In the genomic region with DNA sequence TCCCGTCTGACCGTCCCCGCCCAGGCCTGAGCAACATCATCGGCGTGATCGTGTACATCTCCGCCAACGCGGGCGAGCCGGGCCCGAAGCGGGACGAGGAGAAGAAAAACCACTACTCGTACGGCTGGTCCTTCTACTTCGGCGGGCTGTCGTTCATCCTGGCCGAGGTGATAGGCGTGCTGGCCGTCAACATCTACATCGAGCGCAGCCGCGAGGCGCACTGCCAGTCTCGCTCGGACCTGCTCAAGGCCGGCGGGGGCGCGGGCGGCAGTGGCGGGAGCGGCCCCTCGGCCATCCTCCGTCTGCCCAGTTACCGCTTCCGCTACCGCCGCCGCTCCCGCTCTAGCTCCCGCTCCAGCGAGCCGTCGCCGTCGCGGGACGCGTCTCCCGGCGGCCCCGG, we compare ENCODE assay signal across 1 cellular context.
TF ChIP-seq lines count a peak whose summit lies in the region.

No MANE protein-coding gene starts in this region.

TF ChIP-seq in IMR-90, 13 proteins besides CTCF, POLR2A, EP300 and RAD21:
- TF ChIP-seq CEBPB (IDR thresholded peaks at IDR 0.05; ENCODE audit: low read depth, low read length) (no peak), NFE2L2 (IDR thresholded peaks at IDR 0.05; ENCODE audit: low read depth, low read length) (no peak), MAZ (IDR thresholded peaks at IDR 0.05; ENCODE audit: borderline replicate concordance, low read depth, low read length) (no peak), MXI1 (IDR thresholded peaks at IDR 0.05; ENCODE audit: borderline replicate concordance, low read depth, low read length) (no peak), SMC3 (IDR thresholded peaks at IDR 0.05; ENCODE audit: low read depth, low read length) (no peak), RCOR1 (IDR thresholded peaks at IDR 0.05; ENCODE audit: insufficient replicate concordance, low read length) (no peak), FOS (IDR thresholded peaks at IDR 0.05; ENCODE audit: low read depth, low read length) (no peak), CHD1 (IDR thresholded peaks at IDR 0.05; ENCODE audit: low read depth, low read length) (no peak), BHLHE40 (IDR thresholded peaks at IDR 0.05; ENCODE audit: low read depth, low read length) (no peak)
- TF ChIP-seq, protein P1, sequence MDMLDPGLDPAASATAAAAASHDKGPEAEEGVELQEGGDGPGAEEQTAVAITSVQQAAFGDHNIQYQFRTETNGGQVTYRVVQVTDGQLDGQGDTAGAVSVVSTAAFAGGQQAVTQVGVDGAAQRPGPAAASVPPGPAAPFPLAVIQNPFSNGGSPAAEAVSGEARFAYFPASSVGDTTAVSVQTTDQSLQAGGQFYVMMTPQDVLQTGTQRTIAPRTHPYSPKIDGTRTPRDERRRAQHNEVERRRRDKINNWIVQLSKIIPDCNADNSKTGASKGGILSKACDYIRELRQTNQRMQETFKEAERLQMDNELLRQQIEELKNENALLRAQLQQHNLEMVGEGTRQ (IDR thresholded peaks at IDR 0.05; ENCODE audit: low read depth, low read length), result no peak
- TF ChIP-seq, protein P2, sequence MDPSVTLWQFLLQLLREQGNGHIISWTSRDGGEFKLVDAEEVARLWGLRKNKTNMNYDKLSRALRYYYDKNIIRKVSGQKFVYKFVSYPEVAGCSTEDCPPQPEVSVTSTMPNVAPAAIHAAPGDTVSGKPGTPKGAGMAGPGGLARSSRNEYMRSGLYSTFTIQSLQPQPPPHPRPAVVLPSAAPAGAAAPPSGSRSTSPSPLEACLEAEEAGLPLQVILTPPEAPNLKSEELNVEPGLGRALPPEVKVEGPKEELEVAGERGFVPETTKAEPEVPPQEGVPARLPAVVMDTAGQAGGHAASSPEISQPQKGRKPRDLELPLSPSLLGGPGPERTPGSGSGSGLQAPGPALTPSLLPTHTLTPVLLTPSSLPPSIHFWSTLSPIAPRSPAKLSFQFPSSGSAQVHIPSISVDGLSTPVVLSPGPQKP (IDR thresholded peaks at IDR 0.05; ENCODE audit: borderline replicate concordance, low read depth, low read length), result no peak
